ENCODE assay signal across 8 cellular contexts in genomic region chr16:3305109-3306068, GRCh38.
DNase-seq lines count a peak whose midpoint lies in the region; ATAC-seq lines count a peak whose summit lies in the region.

A gene with protein sequence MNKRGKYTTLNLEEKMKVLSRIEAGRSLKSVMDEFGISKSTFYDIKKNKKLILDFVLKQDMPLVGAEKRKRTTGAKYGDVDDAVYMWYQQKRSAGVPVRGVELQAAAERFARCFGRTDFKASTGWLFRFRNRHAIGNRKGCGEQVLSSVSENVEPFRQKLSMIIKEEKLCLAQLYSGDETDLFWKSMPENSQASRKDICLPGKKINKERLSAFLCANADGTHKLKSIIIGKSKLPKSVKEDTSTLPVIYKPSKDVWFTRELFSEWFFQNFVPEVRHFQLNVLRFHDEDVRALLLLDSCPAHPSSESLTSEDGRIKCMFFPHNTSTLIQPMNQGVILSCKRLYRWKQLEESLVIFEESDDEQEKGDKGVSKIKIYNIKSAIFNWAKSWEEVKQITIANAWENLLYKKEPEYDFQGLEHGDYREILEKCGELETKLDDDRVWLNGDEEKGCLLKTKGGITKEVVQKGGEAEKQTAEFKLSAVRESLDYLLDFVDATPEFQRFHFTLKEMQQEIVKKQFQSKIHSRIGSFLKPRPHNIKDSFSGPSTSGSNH (minus strand): TSS chr16:3305430. CDS start chr16:3300614, 4,816 bp downstream.
ZNF75A (plus strand) TSS chr16:3305497; CDS start chr16:3308429, 2,932 bp downstream.

- H3K4me1 ChIP-seq in BLaER1 treated with 17β-estradiol and CSF1 and Interleukin-3, amounts not matched to agents 10 nM and 100 nM, result peaks cover 5 to 16% (median 12%) of the 10 kb centered on the region in 10 experiments; a peak in 14 of 20 replicates

- peak within 1 kb of the TSS; percentile 82 to 95 (median 87) for H3K4me2 ChIP-seq in BLaER1 treated with 17β-estradiol and CSF1 and Interleukin-3, amounts not matched to agents 10 nM and 100 nM

- no peaks in the 10 kb centered on the region for H3K27me3 ChIP-seq in BLaER1 treated with 17β-estradiol and CSF1 and Interleukin-3, amounts not matched to agents 10 nM and 100 nM

- peaks cover 84 to 100% (median 94%) of the 10 kb centered on the region in 11 experiments for H3K9me3 ChIP-seq in BLaER1 treated with 17β-estradiol and CSF1 and Interleukin-3, amounts not matched to agents 10 nM and 100 nM (replicated peaks in 1 of 11)

- DNase-seq in NCI-H82 (lab: John Stamatoyannopoulos, UW), result peak; percentile 94
- DNase-seq in activated CD8-positive, alpha-beta memory T cell treated with anti-CD3 and anti-CD28 coated beads for 1 hour (ENCODE audit: extremely low read depth in 1 of 2, low read depth in 1 of 2), result peak; percentile 62 to 65
- DNase-seq in effector CD4-positive, alpha-beta T cell, result peak; percentile 69
- peak; percentile 94 for DNase-seq in medulla oblongata (ENCODE audit: extremely low spot score)
- peak; percentile 62 to 65 (median 63) for DNase-seq in stimulated activated CD4-positive, alpha-beta T cell treated with anti-CD3 and anti-CD28 coated beads, TNF-alpha, amount 100 ng/mL, for 4 hours (ENCODE audit: low read depth in 3 of 3)

- H3K36me3 ChIP-seq in BLaER1 treated with 17β-estradiol and CSF1 and Interleukin-3, amounts not matched to agents 10 nM and 100 nM, result peaks cover 71 to 88% (median 77%) of the 10 kb centered on the region in 11 experiments

- ATAC-seq in GM19324 (IDR thresholded peaks at IDR 0.05; ENCODE audit: low FRiP score, unreplicated experiment) (peak; percentile 98), HG03457 (IDR thresholded peaks at IDR 0.05; ENCODE audit: unreplicated experiment) (peak; percentile 90)

- H3K4me3 ChIP-seq in BLaER1 treated with 17β-estradiol and CSF1 and Interleukin-3, amounts not matched to agents 10 nM and 100 nM, result peak within 1 kb of the TSS; percentile 57 to 81 (median 74)

- H3K27ac ChIP-seq in BLaER1 treated with 17β-estradiol and CSF1 and Interleukin-3, amounts not matched to agents 10 nM and 100 nM, result peak within 1 kb of the TSS; percentile 86 to 98 (median 93)

- no peaks in the 10 kb centered on the region for H4K20me1 ChIP-seq in BLaER1 treated with 17β-estradiol and CSF1 and Interleukin-3, amounts not matched to agents 10 nM and 100 nM

- H3K9ac ChIP-seq in BLaER1 treated with 17β-estradiol and CSF1 and Interleukin-3, amounts not matched to agents 10 nM and 100 nM, result peak within 1 kb of the TSS; percentile 83 to 94 (median 90)

Comparison
In these comparisons a context has a peak if more than half of its experiments do, and no peak if none do; other contexts are left out.
1. Peak in every context shown above with its lines: DNase-seq, ATAC-seq, H3K4me3 ChIP-seq and H3K27ac ChIP-seq.